Comparison of ENCODE assay signal across 1 cellular context in genomic region chr10:92240289-92241157, GRCh38.
A peak's percentile ranks its signal among the peaks of the same experiment; 100 is the strongest.
TF ChIP-seq lines count a peak whose summit lies in the region.

No MANE protein-coding gene starts in this region.

TF ChIP-seq in HEK293, 187 proteins besides CTCF, POLR2A, EP300 and RAD21 (continued from another document):
- TF ChIP-seq PRDM6 (tag by site-specific recombination; IDR thresholded peaks at IDR 0.05) (peak; percentile 51), PRDM1 (tag by site-specific recombination; IDR thresholded peaks at IDR 0.05) (peak; percentile 87), ZNF785 (tag by site-specific recombination; IDR thresholded peaks at IDR 0.05) (no peak), ZNF114 (tag by site-specific recombination; IDR thresholded peaks at IDR 0.05) (no peak), OSR2 (tag by site-specific recombination; IDR thresholded peaks at IDR 0.05) (peak; percentile 80), ZBTB6 (tag by site-specific recombination; IDR thresholded peaks at IDR 0.05) (no peak), ZNF2 (tag by site-specific recombination; IDR thresholded peaks at IDR 0.05) (0 out of 2 replicates have a peak, but pooled peaks have one; percentile 28), SP7 (tag by site-specific recombination; IDR thresholded peaks at IDR 0.05) (peak; percentile 20; the same call in 1 of the 2 replicates), ZNF335 (tag by site-specific recombination; conservative IDR thresholded peaks at IDR 0.05) (peak; percentile 45; the same call in 1 of the 2 replicates), ZBTB26 (tag by site-specific recombination; optimal IDR thresholded peaks at IDR 0.05) (no peak), ZNF776 (tag by site-specific recombination; IDR thresholded peaks at IDR 0.05; ENCODE audit: borderline replicate concordance) (no peak), PRDM4 (tag by site-specific recombination; IDR thresholded peaks at IDR 0.05) (peak; percentile 63; the same call in 1 of the 2 replicates), ZNF654 (tag by site-specific recombination; IDR thresholded peaks at IDR 0.05; ENCODE audit: low read depth) (peak; percentile 10; the same call in 1 of the 2 replicates), ZXDB (tag by site-specific recombination; IDR thresholded peaks at IDR 0.05) (peak; percentile 47; the same call in 1 of the 2 replicates), ZNF366 (tag by site-specific recombination; conservative IDR thresholded peaks at IDR 0.05) (peak; percentile 64), ZBTB20 (tag by site-specific recombination; IDR thresholded peaks at IDR 0.05) (peak; percentile 77), ZNF664 (tag by site-specific recombination; IDR thresholded peaks at IDR 0.05) (no peak)
- TF ChIP-seq, protein P1, sequence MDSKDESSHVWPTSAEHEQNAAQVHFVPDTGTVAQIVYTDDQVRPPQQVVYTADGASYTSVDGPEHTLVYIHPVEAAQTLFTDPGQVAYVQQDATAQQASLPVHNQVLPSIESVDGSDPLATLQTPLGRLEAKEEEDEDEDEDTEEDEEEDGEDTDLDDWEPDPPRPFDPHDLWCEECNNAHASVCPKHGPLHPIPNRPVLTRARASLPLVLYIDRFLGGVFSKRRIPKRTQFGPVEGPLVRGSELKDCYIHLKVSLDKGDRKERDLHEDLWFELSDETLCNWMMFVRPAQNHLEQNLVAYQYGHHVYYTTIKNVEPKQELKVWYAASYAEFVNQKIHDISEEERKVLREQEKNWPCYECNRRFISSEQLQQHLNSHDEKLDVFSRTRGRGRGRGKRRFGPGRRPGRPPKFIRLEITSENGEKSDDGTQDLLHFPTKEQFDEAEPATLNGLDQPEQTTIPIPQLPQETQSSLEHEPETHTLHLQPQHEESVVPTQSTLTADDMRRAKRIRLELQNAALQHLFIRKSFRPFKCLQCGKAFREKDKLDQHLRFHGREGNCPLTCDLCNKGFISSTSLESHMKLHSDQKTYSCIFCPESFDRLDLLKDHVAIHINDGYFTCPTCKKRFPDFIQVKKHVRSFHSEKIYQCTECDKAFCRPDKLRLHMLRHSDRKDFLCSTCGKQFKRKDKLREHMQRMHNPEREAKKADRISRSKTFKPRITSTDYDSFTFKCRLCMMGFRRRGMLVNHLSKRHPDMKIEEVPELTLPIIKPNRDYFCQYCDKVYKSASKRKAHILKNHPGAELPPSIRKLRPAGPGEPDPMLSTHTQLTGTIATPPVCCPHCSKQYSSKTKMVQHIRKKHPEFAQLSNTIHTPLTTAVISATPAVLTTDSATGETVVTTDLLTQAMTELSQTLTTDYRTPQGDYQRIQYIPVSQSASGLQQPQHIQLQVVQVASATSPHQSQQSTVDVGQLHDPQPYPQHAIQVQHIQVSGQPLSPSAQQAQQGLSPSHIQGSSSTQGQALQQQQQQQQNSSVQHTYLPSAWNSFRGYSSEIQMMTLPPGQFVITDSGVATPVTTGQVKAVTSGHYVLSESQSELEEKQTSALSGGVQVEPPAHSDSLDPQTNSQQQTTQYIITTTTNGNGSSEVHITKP (tag by site-specific recombination; IDR thresholded peaks at IDR 0.05) = peak; percentile 85
TF ChIP-seq in HEK293: peak in this region for 27.
